ENCODE assay signal across 1 cellular context in the genomic region with DNA sequence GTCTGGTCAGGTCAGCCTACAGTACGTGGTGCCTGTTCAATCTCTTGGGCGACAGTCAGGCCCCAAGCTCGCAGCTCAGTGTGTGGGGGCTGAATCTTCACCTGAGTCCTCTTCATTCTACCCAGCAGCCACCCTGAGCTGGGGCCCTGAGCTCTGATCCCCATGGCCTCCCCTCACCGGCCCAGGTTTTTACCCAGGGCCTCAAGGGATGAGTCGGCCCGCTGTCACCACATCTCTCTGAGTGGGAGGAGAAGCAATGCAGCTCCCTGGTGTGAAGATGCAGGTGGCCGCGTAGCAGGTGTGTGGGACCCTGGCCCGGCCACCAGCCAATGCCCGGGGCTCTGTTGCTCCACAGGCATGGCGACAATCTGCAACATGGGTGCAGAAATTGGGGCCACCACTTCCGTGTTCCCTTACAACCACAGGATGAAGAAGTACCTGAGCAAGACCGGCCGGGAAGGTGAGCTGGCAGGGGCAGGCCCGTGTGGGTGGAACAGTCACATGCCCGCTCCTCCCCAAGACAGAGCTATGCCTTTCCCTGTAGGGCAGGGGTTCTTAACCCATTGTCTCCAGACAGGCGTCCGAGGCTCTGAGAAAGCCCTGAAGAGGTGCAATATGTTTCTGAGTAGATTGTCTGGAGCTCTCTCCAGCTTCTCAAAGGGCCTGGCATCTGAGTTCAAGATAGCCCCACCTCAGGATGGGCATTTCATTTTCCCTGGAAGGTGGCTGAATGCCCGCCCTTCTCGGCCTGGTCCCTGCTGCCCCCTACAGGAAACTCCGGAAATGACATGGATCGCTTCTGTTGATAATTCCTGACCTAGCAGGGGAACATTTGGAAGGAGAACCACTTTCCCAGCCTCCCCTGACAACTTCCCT.
TF ChIP-seq lines count a peak whose summit lies in the region.

No MANE protein-coding gene starts in this region.

TF ChIP-seq in H1, 55 proteins besides CTCF, POLR2A, EP300 and RAD21:
- TF ChIP-seq EZH2 (IDR thresholded peaks at IDR 0.05; ENCODE audit: low read depth, low read length, severe bottlenecking), result no peak
- TF ChIP-seq NANOG (IDR thresholded peaks at IDR 0.05; ENCODE audit: insufficient read depth, low read depth, low read length, poor library complexity, severe bottlenecking), result no peak
- no peak for TF ChIP-seq SAP30 (IDR thresholded peaks at IDR 0.05; ENCODE audit: insufficient read depth, insufficient replicate concordance, low read length)
- TF ChIP-seq, protein P1, sequence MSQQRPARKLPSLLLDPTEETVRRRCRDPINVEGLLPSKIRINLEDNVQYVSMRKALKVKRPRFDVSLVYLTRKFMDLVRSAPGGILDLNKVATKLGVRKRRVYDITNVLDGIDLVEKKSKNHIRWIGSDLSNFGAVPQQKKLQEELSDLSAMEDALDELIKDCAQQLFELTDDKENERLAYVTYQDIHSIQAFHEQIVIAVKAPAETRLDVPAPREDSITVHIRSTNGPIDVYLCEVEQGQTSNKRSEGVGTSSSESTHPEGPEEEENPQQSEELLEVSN (IDR thresholded peaks at IDR 0.05), result no peak
- no peak for TF ChIP-seq SUZ12 (IDR thresholded peaks at IDR 0.05; ENCODE audit: low read length)
- no peak for TF ChIP-seq SRF (IDR thresholded peaks at IDR 0.05; ENCODE audit: low read depth, low read length)
- no peak for TF ChIP-seq CHD1 (IDR thresholded peaks at IDR 0.05; ENCODE audit: low read depth, low read length)
- TF ChIP-seq NRF1 (IDR thresholded peaks at IDR 0.05; ENCODE audit: low read depth, low read length), result no peak
- peak; percentile 69; the same call in 1 of the 2 replicates for TF ChIP-seq GABPA (IDR thresholded peaks at IDR 0.05; ENCODE audit: borderline replicate concordance, insufficient read depth, low read length)
- no peak for TF ChIP-seq SP1 (IDR thresholded peaks at IDR 0.05; ENCODE audit: low read depth, low read length)
- no peak for TF ChIP-seq SIX5 (IDR thresholded peaks at IDR 0.05; ENCODE audit: low read depth, low read length)
- peak; percentile 36; the same call in 1 of the 2 replicates for TF ChIP-seq YY1 (IDR thresholded peaks at IDR 0.05; ENCODE audit: low read depth, low read length)
- peak; percentile 47; the same call in 1 of the 2 replicates for TF ChIP-seq KDM5A (IDR thresholded peaks at IDR 0.05; ENCODE audit: low read length)
- no peak for TF ChIP-seq GTF2F1 (IDR thresholded peaks at IDR 0.05; ENCODE audit: borderline replicate concordance, low read depth, low read length)
- no peak for TF ChIP-seq RFX5 (IDR thresholded peaks at IDR 0.05; ENCODE audit: borderline replicate concordance, low read depth, low read length)
- TF ChIP-seq TCF12 (IDR thresholded peaks at IDR 0.05; ENCODE audit: low read depth, low read length), result no peak
- no peak for TF ChIP-seq HDAC6 (IDR thresholded peaks at IDR 0.05; ENCODE audit: low read depth, low read length)
- no peak for TF ChIP-seq CBX5 (IDR thresholded peaks at IDR 0.05; ENCODE audit: low read depth, low read length)
- TF ChIP-seq TEAD4 (IDR thresholded peaks at IDR 0.05; ENCODE audit: low read depth, low read length), result 0 out of 2 replicates have a peak, but pooled peaks have one; percentile 17
